Comparison of ENCODE assay signal across 20 cellular contexts in the genomic region with DNA sequence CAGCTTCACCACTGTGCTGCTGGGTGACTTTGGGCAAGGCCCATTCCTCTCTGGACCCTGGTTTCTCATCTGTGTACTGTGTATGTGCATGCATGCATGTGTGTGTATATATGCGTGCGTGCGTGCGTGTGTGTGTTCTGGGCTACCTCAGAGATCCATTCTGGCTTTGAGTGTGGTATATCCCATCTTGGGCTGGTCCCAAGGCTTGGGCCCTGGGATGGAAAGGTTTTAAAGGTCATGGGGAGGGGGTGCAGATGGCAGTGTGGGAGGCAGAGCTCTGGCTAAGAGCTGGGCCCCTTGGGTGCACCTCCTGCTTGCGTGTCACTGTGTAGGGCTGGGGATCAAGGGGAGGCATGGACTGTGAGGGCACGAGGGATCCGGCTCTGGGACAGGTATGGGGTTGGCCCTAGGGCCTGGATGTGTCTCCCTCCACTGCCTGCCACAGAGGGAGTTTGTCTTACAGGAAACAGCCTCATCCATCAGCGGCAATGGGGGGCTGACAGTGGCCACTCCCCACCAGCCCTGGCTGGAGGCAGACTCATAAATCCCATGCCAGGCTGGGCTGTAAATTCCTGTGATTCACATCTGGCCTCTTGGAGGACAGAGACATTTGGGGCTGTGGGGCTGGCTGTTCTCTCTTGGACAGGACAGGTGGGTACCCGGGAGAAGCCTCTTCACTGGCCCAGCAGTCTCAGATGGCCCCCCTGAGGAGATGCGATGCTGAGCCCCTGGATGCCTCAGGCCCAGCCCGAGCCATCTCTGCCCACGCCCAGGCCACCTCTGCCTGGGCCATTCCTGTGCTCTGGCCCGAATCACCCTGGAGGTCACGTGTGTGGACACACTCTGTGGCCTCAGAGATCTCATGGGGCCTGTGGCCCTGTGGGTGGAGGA. TPM values are rescaled to one million over a fixed set of nuclear protein-coding genes. Genes with fewer than 3 reads are reported as not detected.
A peak's percentile ranks its signal among the peaks of the same experiment; 100 is the strongest.
DNase-seq lines count a peak whose midpoint lies in the region; ATAC-seq and TF ChIP-seq lines count a peak whose summit lies in the region.
"Had no signal": no experiment of that assay in that cellular context is flagged by ENCODE, and none has a peak within 500 bp of the region (broad histone marks: within the 10 kb centered on the region; RNA-seq: fewer than 3 reads in every experiment).

No MANE protein-coding gene starts in this region.

- peak; percentile 40 for DNase-seq in natural killer cell treated with Interleukin-12 subunit alpha and Interleukin-12 subunit beta and Interleukin-15 and Interleukin-18, amount 100 ng/mL, for 72 hours (ENCODE audit: low spot score)
- DNase-seq in natural killer cell (no peak), islet precursor cell (peak; percentile 87), posterior vena cava (ENCODE audit: low spot score) (peak; percentile 73), immature natural killer cell (no peak), activated T-cell treated with anti-CD3 and anti-CD28 coated beads for 4 hours (no peak), NCI-H2196 treated with DMSO at 0.1 percent for 48 hours (lab: John Stamatoyannopoulos, UW; ENCODE audit: unreplicated experiment) (no peak)
- DNase-seq: activated CD4-positive, alpha-beta T cell treated with anti-CD3 and anti-CD28 coated beads, Interleukin-2, amount 50 U/mL, for 48 hours; activated T-cell treated with anti-CD3 and anti-CD28 coated beads, Interleukin-2, amount 50 U/mL, for 24 hours; colonic mucosa; foreskin keratinocyte; GM23248; NCI-H2029 treated with DMSO at 0.1 percent for 48 hours; NCI-H510A; T-helper 1 cell had no signal

- ATAC-seq in natural killer cell treated with Interleukin-12 subunit alpha and Interleukin-12 subunit beta and Interleukin-15 and Interleukin-18, amount 100 ng/mL, for 72 hours = no peak
- ATAC-seq in natural killer cell = no peak
- no peak for ATAC-seq in stimulated activated memory B cell treated with anti-CD40 and anti-IgM and Interleukin-4, amounts not matched to agents 10 μg/mL and 1 μg/mL and 100 μg/mL, for 72 hours
- ATAC-seq: foreskin keratinocyte, left lobe of liver, pancreas, Right ventricle myocardium inferior had no signal

- H3K36me3 Mint-ChIP-seq in natural killer cell treated with Interleukin-12 subunit alpha and Interleukin-12 subunit beta and Interleukin-15 and Interleukin-18, amount 100 ng/mL, for 72 hours = no peaks in the 10 kb centered on the region
- no peaks in the 10 kb centered on the region for H3K36me3 Mint-ChIP-seq in natural killer cell
- H3K36me3 Mint-ChIP-seq in immature natural killer cell = peaks cover 0 to 4% (median 0%) of the 10 kb centered on the region in 3 donors
- H3K36me3 Mint-ChIP-seq in stimulated activated memory B cell treated with anti-CD40 and anti-IgM and Interleukin-4, amounts not matched to agents 10 μg/mL and 1 μg/mL and 100 μg/mL, for 72 hours = no peaks in the 10 kb centered on the region
- H3K36me3 Mint-ChIP-seq: activated naive CD4-positive, alpha-beta T cell treated with anti-CD3 and anti-CD28 coated beads, Interleukin-2, amount 50 U/mL, for 24 hours had no signal

- no peak overlapping the region for H3K4me3 Mint-ChIP-seq in natural killer cell treated with Interleukin-12 subunit alpha and Interleukin-12 subunit beta and Interleukin-15 and Interleukin-18, amount 100 ng/mL, for 72 hours
- H3K4me3 Mint-ChIP-seq in natural killer cell (no peak overlapping the region), immature natural killer cell (no peak overlapping the region)
- H3K4me3 Mint-ChIP-seq in stimulated activated memory B cell treated with anti-CD40 and anti-IgM and Interleukin-4, amounts not matched to agents 10 μg/mL and 1 μg/mL and 100 μg/mL, for 72 hours = no peak overlapping the region
- H3K4me3 Mint-ChIP-seq: activated naive CD4-positive, alpha-beta T cell treated with anti-CD3 and anti-CD28 coated beads, Interleukin-2, amount 50 U/mL, for 24 hours; activated T-cell treated with anti-CD3 and anti-CD28 coated beads, Interleukin-2, amount 50 U/mL, for 24 hours had no signal

- H3K9me3 Mint-ChIP-seq in natural killer cell treated with Interleukin-12 subunit alpha and Interleukin-12 subunit beta and Interleukin-15 and Interleukin-18, amount 100 ng/mL, for 72 hours = no peaks in the 10 kb centered on the region
- H3K9me3 Mint-ChIP-seq in natural killer cell (no peaks in the 10 kb centered on the region), immature natural killer cell (peaks cover 0 to 1% (median 0%) of the 10 kb centered on the region in 6 donors)
- H3K9me3 Mint-ChIP-seq in stimulated activated memory B cell treated with anti-CD40 and anti-IgM and Interleukin-4, amounts not matched to agents 10 μg/mL and 1 μg/mL and 100 μg/mL, for 72 hours = no peaks in the 10 kb centered on the region
- H3K9me3 Mint-ChIP-seq: activated naive CD4-positive, alpha-beta T cell treated with anti-CD3 and anti-CD28 coated beads, Interleukin-2, amount 50 U/mL, for 24 hours; activated T-cell treated with anti-CD3 and anti-CD28 coated beads, Interleukin-2, amount 50 U/mL, for 24 hours had no signal

- no peak for TF ChIP-seq CTCF in natural killer cell (IDR thresholded peaks at IDR 0.05)

- intact Hi-C loops in natural killer cell (cut with micrococcal nuclease) (no loop called here), posterior vena cava (cut with DNase I) (loop anchor here in 1 of 2 donors (10.0 kb wide), 1 partner anchor 49 kb away; no protein-coding TSS in a partner anchor)

- peaks cover 14 to 32% of the 10 kb centered on the region in 2 donors for H3K27me3 Mint-ChIP-seq in natural killer cell treated with Interleukin-12 subunit alpha and Interleukin-12 subunit beta and Interleukin-15 and Interleukin-18, amount 100 ng/mL, for 72 hours
- peaks cover 25 to 60% of the 10 kb centered on the region in 2 donors for H3K27me3 Mint-ChIP-seq in natural killer cell (ENCODE audit: low read depth in 2 of 2)
- peaks cover 16 to 25% (median 19%) of the 10 kb centered on the region in 3 donors for H3K27me3 Mint-ChIP-seq in immature natural killer cell (ENCODE audit: low read depth in 3 of 3)
- H3K27me3 Mint-ChIP-seq in stimulated activated memory B cell treated with anti-CD40 and anti-IgM and Interleukin-4, amounts not matched to agents 10 μg/mL and 1 μg/mL and 100 μg/mL, for 72 hours = peaks cover 9% of the 10 kb centered on the region

- peaks cover 6 to 11% of the 10 kb centered on the region in 2 donors for H3K4me1 Mint-ChIP-seq in natural killer cell treated with Interleukin-12 subunit alpha and Interleukin-12 subunit beta and Interleukin-15 and Interleukin-18, amount 100 ng/mL, for 72 hours (ENCODE audit: low read depth in 2 of 2)
- H3K4me1 Mint-ChIP-seq in natural killer cell = peaks cover 4 to 27% of the 10 kb centered on the region in 2 donors
- peaks cover 16 to 18% of the 10 kb centered on the region in 2 donors for H3K4me1 Mint-ChIP-seq in immature natural killer cell
- peaks cover 50% of the 10 kb centered on the region for H3K4me1 Mint-ChIP-seq in stimulated activated memory B cell treated with anti-CD40 and anti-IgM and Interleukin-4, amounts not matched to agents 10 μg/mL and 1 μg/mL and 100 μg/mL, for 72 hours

- H3K27ac Mint-ChIP-seq in natural killer cell treated with Interleukin-12 subunit alpha and Interleukin-12 subunit beta and Interleukin-15 and Interleukin-18, amount 100 ng/mL, for 72 hours = no peak overlapping the region
- no peak overlapping the region for H3K27ac Mint-ChIP-seq in natural killer cell
- no peak overlapping the region for H3K27ac Mint-ChIP-seq in immature natural killer cell
- no peak overlapping the region for H3K27ac Mint-ChIP-seq in stimulated activated memory B cell treated with anti-CD40 and anti-IgM and Interleukin-4, amounts not matched to agents 10 μg/mL and 1 μg/mL and 100 μg/mL, for 72 hours
- H3K27ac Mint-ChIP-seq: activated naive CD4-positive, alpha-beta T cell treated with anti-CD3 and anti-CD28 coated beads, Interleukin-2, amount 50 U/mL, for 24 hours; activated T-cell treated with anti-CD3 and anti-CD28 coated beads, Interleukin-2, amount 50 U/mL, for 24 hours had no signal

RNA-seq across cellular contexts. Expression of gene CSPG4, which starts 21.4 kb away (rescaled TPM):
- total RNA-seq in natural killer cell treated with Interleukin-12 subunit alpha and Interleukin-12 subunit beta and Interleukin-15 and Interleukin-18, amount 100 ng/mL, for 72 hours = not detected
- total RNA-seq in natural killer cell (under 1 TPM; 0.05 to 0.09 (median 0.07) TPM), posterior vena cava (100 to 1,000 TPM in 1 of 2 donors, 10 to 100 TPM in 1; 90.4 to 134 TPM)
- under 1 TPM in 2 of 3 donors, not detected in 1; 0.12 to 0.18 TPM for polyA plus RNA-seq in immature natural killer cell

Comparison
In these comparisons a context has a peak if more than half of its experiments do, and no peak if none do; other contexts are left out.
1. DNase-seq: peak in natural killer cell treated with Interleukin-12 subunit alpha and Interleukin-12 subunit beta and Interleukin-15 and Interleukin-18, amount 100 ng/mL, for 72 hours (single experiment), islet precursor cell (single experiment) and posterior vena cava (single experiment); none in natural killer cell (single experiment), immature natural killer cell (0 of 3), activated T-cell treated with anti-CD3 and anti-CD28 coated beads for 4 hours (single experiment) and NCI-H2196 treated with DMSO at 0.1 percent for 48 hours (single experiment).
2. RNA of gene CSPG4, which starts 21.4 kb away (total RNA-seq): 90.4 to 134 TPM in posterior vena cava; 0.05 to 0.09 TPM in natural killer cell and not detected in natural killer cell treated with Interleukin-12 subunit alpha and Interleukin-12 subunit beta and Interleukin-15 and Interleukin-18, amount 100 ng/mL, for 72 hours; every median in the first group is over 10 times any median in the second.